In genomic region chr19:33323093-33323820, GRCh38 we compare ENCODE assay signal across 30 cellular contexts.
"Had no signal": no experiment of that assay in that cellular context is flagged by ENCODE, and none has a peak within 500 bp of the region (broad histone marks: within the 10 kb centered on the region; RNA-seq: fewer than 3 reads in every experiment).

No MANE protein-coding gene starts in this region.

- H3K27ac ChIP-seq: dorsolateral prefrontal cortex, epithelial cell of prostate, gastrocnemius medialis, neutrophil, pancreas, testis, tibial nerve, upper lobe of right lung, vagina had no signal

- H3K36me3 ChIP-seq: gastrocnemius medialis, neutrophil, pancreas, tibial nerve, upper lobe of right lung, vagina had no signal

- ATAC-seq: esophagus mucosa; gastrocnemius medialis; left lobe of liver; natural killer cell treated with Interleukin-12 subunit alpha and Interleukin-12 subunit beta and Interleukin-15 and Interleukin-18, amount 100 ng/mL, for 72 hours; pancreas; sciatic nerve; stimulated activated effector memory CD8-positive, alpha-beta T cell treated with anti-CD3 and anti-CD28 coated beads, Interleukin-12 subunit alpha, Interleukin-12 subunit beta, amount 100 ng/mL, for 72 hours; stimulated activated naive CD8-positive, alpha-beta T cell treated with anti-CD3 and anti-CD28 coated beads, Interleukin-15, Interleukin-2, amounts not matched to agents 100 U/mL and 50 U/mL, for 24 hours; upper lobe of right lung had no signal

- H3K4me1 Mint-ChIP-seq: endodermal cell; memory B cell; naive B cell; neural crest cell; stimulated activated effector memory CD8-positive, alpha-beta T cell treated with anti-CD3 and anti-CD28 coated beads, Interleukin-12 subunit alpha, Interleukin-12 subunit beta, amount 100 ng/mL, for 72 hours had no signal

- H3K27ac Mint-ChIP-seq: endodermal cell; memory B cell; natural killer cell treated with Interleukin-12 subunit alpha and Interleukin-12 subunit beta and Interleukin-15 and Interleukin-18, amount 100 ng/mL, for 72 hours; stimulated activated effector memory CD8-positive, alpha-beta T cell treated with anti-CD3 and anti-CD28 coated beads, Interleukin-12 subunit alpha, Interleukin-12 subunit beta, amount 100 ng/mL, for 72 hours had no signal

- FAIRE-seq: colon, keratinocyte, pancreas had no signal

- H3K4me3 ChIP-seq: dorsolateral prefrontal cortex, gastrocnemius medialis, lung, pancreas, smooth muscle cell, testis, tibial nerve, upper lobe of right lung, vagina had no signal

- H3K4me3 Mint-ChIP-seq: endodermal cell; memory B cell; naive B cell; natural killer cell treated with Interleukin-12 subunit alpha and Interleukin-12 subunit beta and Interleukin-15 and Interleukin-18, amount 100 ng/mL, for 72 hours; neural crest cell; stimulated activated effector memory CD8-positive, alpha-beta T cell treated with anti-CD3 and anti-CD28 coated beads, Interleukin-12 subunit alpha, Interleukin-12 subunit beta, amount 100 ng/mL, for 72 hours had no signal

- H3K4me2 ChIP-seq: smooth muscle cell had no signal

- DNase-seq: dorsolateral prefrontal cortex; effector CD8-positive, alpha-beta T cell; endodermal cell; foreskin fibroblast; gastrocnemius medialis; naive B cell; pancreas; retina; stimulated activated CD4-positive, alpha-beta T cell treated with anti-CD3 and anti-CD28 coated beads, Interleukin-12 subunit alpha, Interleukin-12 subunit beta, amount 100 ng/mL, for 4 hours; stimulated activated CD4-positive, alpha-beta T cell treated with anti-CD3 and anti-CD28 coated beads, Interleukin-2, amount 100 ng/mL, for 24 hours; stimulated activated CD4-positive, alpha-beta T cell treated with anti-CD3 and anti-CD28 coated beads, Interleukin-4, amount 100 ng/mL, for 24 hours; stimulated activated naive CD8-positive, alpha-beta T cell treated with anti-CD3 and anti-CD28 coated beads, Interleukin-15, Interleukin-2, amounts not matched to agents 100 U/mL and 50 U/mL, for 24 hours; substantia nigra; testis; upper lobe of right lung had no signal

- H3K9me3 Mint-ChIP-seq: natural killer cell treated with Interleukin-12 subunit alpha and Interleukin-12 subunit beta and Interleukin-15 and Interleukin-18, amount 100 ng/mL, for 72 hours had no signal

- H3K27me3 ChIP-seq: dorsolateral prefrontal cortex, gastrocnemius medialis, neutrophil, pancreas, testis, tibial nerve, upper lobe of right lung, vagina had no signal

- H3K9me3 ChIP-seq: gastrocnemius medialis, neutrophil, pancreas, testis, vagina had no signal

- H3K36me3 Mint-ChIP-seq: natural killer cell treated with Interleukin-12 subunit alpha and Interleukin-12 subunit beta and Interleukin-15 and Interleukin-18, amount 100 ng/mL, for 72 hours; stimulated activated effector memory CD8-positive, alpha-beta T cell treated with anti-CD3 and anti-CD28 coated beads, Interleukin-12 subunit alpha, Interleukin-12 subunit beta, amount 100 ng/mL, for 72 hours had no signal

- H3K4me1 ChIP-seq: pancreas, testis, tibial nerve, upper lobe of right lung, vagina had no signal
